Comparison of ENCODE assay signal across 17 cellular contexts in the genomic region with DNA sequence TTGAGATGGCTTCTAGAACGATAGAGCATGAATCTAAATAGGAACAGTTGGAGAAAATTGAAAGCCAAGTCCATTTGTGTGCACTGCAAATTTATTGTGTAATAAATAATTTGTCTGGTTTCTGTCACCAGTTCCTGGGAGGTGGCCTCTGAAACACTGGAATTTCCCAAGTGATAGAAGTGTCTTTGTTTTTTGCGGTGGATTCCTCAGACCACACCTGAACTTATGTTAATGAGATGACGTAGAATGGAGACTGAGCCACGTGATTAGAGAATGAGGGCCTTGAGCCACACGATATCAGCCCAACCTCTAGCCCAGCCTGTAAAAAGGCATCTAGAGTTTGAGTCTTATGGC.
DNase-seq lines count a peak whose midpoint lies in the region; ATAC-seq, FAIRE-seq and TF ChIP-seq lines count a peak whose summit lies in the region.
"Had no signal": no experiment of that assay in that cellular context is flagged by ENCODE, and none has a peak within 500 bp of the region (broad histone marks: within the 10 kb centered on the region; RNA-seq: fewer than 3 reads in every experiment).

No MANE protein-coding gene starts in this region.

- H3K27ac ChIP-seq in foreskin keratinocyte, result no peak overlapping the region
- H3K27ac ChIP-seq: SJSA1 had no signal

- no peak for DNase-seq in Right ventricle myocardium inferior (ENCODE audit: missing footprints)
- no peak for DNase-seq in cardiac septum (ENCODE audit: low spot score)
- DNase-seq in M059J (ENCODE audit: low read depth), result peak; percentile 85
- peak in 1 of 2 donors; percentile 20 for DNase-seq in foreskin keratinocyte
- DNase-seq in urothelium cell line (ENCODE audit: low spot score), result peak; percentile 12
- DNase-seq in activated CD8-positive, alpha-beta T cell treated with anti-CD3 and anti-CD28 coated beads, Interleukin-2, amount 10 ng/mL, durations not matched to agents 7 days and 5 days, result no peak
- DNase-seq in NCI-H1436 treated with DMSO at 0.1 percent for 48 hours (lab: John Stamatoyannopoulos, UW), result no peak
- DNase-seq: ACHN; CD4-positive, alpha-beta memory T cell; KG1; NCI-H1092; NCI-H1694 treated with DMSO at 0.1 percent for 48 hours; NCI-H2171; NCI-H524; RPMI8226 had no signal

- no peaks in the 10 kb centered on the region for H3K27me3 Mint-ChIP-seq in activated CD8-positive, alpha-beta T cell treated with anti-CD3 and anti-CD28 coated beads, Interleukin-2, amount 10 ng/mL, durations not matched to agents 7 days and 5 days (ENCODE audit: low read depth)

- H3K9me3 Mint-ChIP-seq in activated CD8-positive, alpha-beta T cell treated with anti-CD3 and anti-CD28 coated beads, Interleukin-2, amount 10 ng/mL, durations not matched to agents 7 days and 5 days (ENCODE audit: insufficient read depth), result no peaks in the 10 kb centered on the region

- no peak for TF ChIP-seq CTCF in foreskin keratinocyte (conservative IDR thresholded peaks at IDR 0.05)

- intact Hi-C loops in Right ventricle myocardium inferior (cut with DNase I), result no loop called here
- intact Hi-C loops in cardiac septum (cut with DNase I), result no loop called here

- H3K4me1 ChIP-seq in foreskin keratinocyte, result no peaks in the 10 kb centered on the region
- H3K4me1 ChIP-seq: SJSA1 had no signal

- H3K4me1 Mint-ChIP-seq in activated CD8-positive, alpha-beta T cell treated with anti-CD3 and anti-CD28 coated beads, Interleukin-2, amount 10 ng/mL, durations not matched to agents 7 days and 5 days (ENCODE audit: low read depth), result no peaks in the 10 kb centered on the region
- H3K4me1 Mint-ChIP-seq: CD4-positive, alpha-beta memory T cell had no signal

- no peak overlapping the region for H3K4me3 Mint-ChIP-seq in activated CD8-positive, alpha-beta T cell treated with anti-CD3 and anti-CD28 coated beads, Interleukin-2, amount 10 ng/mL, durations not matched to agents 7 days and 5 days
- H3K4me3 Mint-ChIP-seq: CD4-positive, alpha-beta memory T cell had no signal

- CTCF ChIA-PET in activated CD8-positive, alpha-beta T cell treated with anti-CD3 and anti-CD28 coated beads, Interleukin-2, amount 10 ng/mL, durations not matched to agents 7 days and 5 days (lab: Charles Lee), result no interaction called here

- H3K36me3 Mint-ChIP-seq in activated CD8-positive, alpha-beta T cell treated with anti-CD3 and anti-CD28 coated beads, Interleukin-2, amount 10 ng/mL, durations not matched to agents 7 days and 5 days (ENCODE audit: low read depth), result no peaks in the 10 kb centered on the region
- H3K36me3 Mint-ChIP-seq: CD4-positive, alpha-beta memory T cell had no signal

- no peak overlapping the region for H3K27ac Mint-ChIP-seq in activated CD8-positive, alpha-beta T cell treated with anti-CD3 and anti-CD28 coated beads, Interleukin-2, amount 10 ng/mL, durations not matched to agents 7 days and 5 days
- H3K27ac Mint-ChIP-seq: CD4-positive, alpha-beta memory T cell had no signal

- peak; percentile 61 for FAIRE-seq in urothelium cell line (lab: Jason Lieb, UNC)
- FAIRE-seq: H54 had no signal

- no peaks in the 10 kb centered on the region for H3K27me3 ChIP-seq in foreskin keratinocyte
- H3K27me3 ChIP-seq: SJSA1 had no signal

- ATAC-seq in Right ventricle myocardium inferior (peak; percentile 10), foreskin keratinocyte (peak; percentile 39)
- no peak for ATAC-seq in activated CD8-positive, alpha-beta T cell treated with anti-CD3 and anti-CD28 coated beads, Interleukin-2, amount 10 ng/mL, durations not matched to agents 7 days and 5 days

- POLR2A ChIA-PET in activated CD8-positive, alpha-beta T cell treated with anti-CD3 and anti-CD28 coated beads, Interleukin-2, amount 10 ng/mL, durations not matched to agents 7 days and 5 days (lab: Charles Lee), result no interaction called here

Comparison
In these comparisons a context has a peak if more than half of its experiments do, and no peak if none do; other contexts are left out.
1. DNase-seq: peak in M059J (single experiment) and urothelium cell line (single experiment); none in Right ventricle myocardium inferior (single experiment), cardiac septum (single experiment), activated CD8-positive, alpha-beta T cell treated with anti-CD3 and anti-CD28 coated beads, Interleukin-2, amount 10 ng/mL, durations not matched to agents 7 days and 5 days (single experiment) and NCI-H1436 treated with DMSO at 0.1 percent for 48 hours (single experiment).